8 cellular contexts compared by ENCODE assay signal in genomic region chr1:232923739-232924386, GRCh38. TPM values are rescaled to one million over a fixed set of nuclear protein-coding genes. Genes with fewer than 3 reads are reported as not detected.
DNase-seq lines count a peak whose midpoint lies in the region; ATAC-seq and TF ChIP-seq lines count a peak whose summit lies in the region.

No MANE protein-coding gene starts in this region.

- TF ChIP-seq CTCF in GM06990 (IDR thresholded peaks at IDR 0.05; ENCODE audit: insufficient read depth, low read length, poor library complexity, severe bottlenecking) (no peak), nephron progenitor cell (IDR thresholded peaks at IDR 0.05) (no peak)

- intact Hi-C loops in posterior vena cava (cut with DNase I): no loop called here

- no peak overlapping the region for H3K4me3 ChIP-seq in GM06990 (replicated peaks; ENCODE audit: low read depth, low read length)

- DNase-seq in GM06990 (ENCODE audit: extremely low read depth, insufficient read length): peak; percentile 8
- DNase-seq in activated CD8-positive, alpha-beta memory T cell treated with anti-CD3 and anti-CD28 coated beads for 48 hours (ENCODE audit: low read depth in 2 of 3, low spot score in 2 of 3): peak in 2 of 3 experiments; percentile 21 to 30
- no peak for DNase-seq in nephron progenitor cell
- no peak for DNase-seq in amniotic stem cell (lab: John Stamatoyannopoulos, UW)
- DNase-seq in NCI-H2107 treated with DMSO at 0.1 percent for 48 hours (lab: John Stamatoyannopoulos, UW; ENCODE audit: unreplicated experiment): no peak
- DNase-seq in OCI-M2 (lab: John Stamatoyannopoulos, UW; ENCODE audit: unreplicated experiment): no peak
- DNase-seq in posterior vena cava (ENCODE audit: low spot score): no peak

- peaks cover 8% of the 10 kb centered on the region for H3K36me3 Mint-ChIP-seq in nephron progenitor cell (ENCODE audit: low read depth)

- H3K36me3 ChIP-seq in GM06990 (ENCODE audit: control insufficient read depth, insufficient read depth, low read length): no peaks in the 10 kb centered on the region

- ATAC-seq in HG03064 (IDR thresholded peaks at IDR 0.05; ENCODE audit: low read depth, unreplicated experiment): peak; percentile 86

- peak overlapping the region; percentile 36 for H3K27ac Mint-ChIP-seq in nephron progenitor cell

- peaks cover 18% of the 10 kb centered on the region for H3K9me3 Mint-ChIP-seq in nephron progenitor cell

- H3K4me1 Mint-ChIP-seq in nephron progenitor cell: peaks cover 70% of the 10 kb centered on the region

- H3K27me3 ChIP-seq in GM06990 (replicated peaks; ENCODE audit: control insufficient read depth, insufficient read depth, low read length): no peaks in the 10 kb centered on the region

- peaks cover 7% of the 10 kb centered on the region for H3K27me3 Mint-ChIP-seq in nephron progenitor cell (ENCODE audit: low read depth, poor library complexity)

- H3K4me3 Mint-ChIP-seq in nephron progenitor cell: no peak overlapping the region

RNA-seq across cellular contexts. Expression of gene NTPCR, which starts 26.5 kb away (rescaled TPM):
- 10 to 100 TPM; 27.5 to 37.3 TPM for total RNA-seq in posterior vena cava

Comparison
In these comparisons a context has a peak if more than half of its experiments do, and no peak if none do; other contexts are left out.
1. DNase-seq: peak in GM06990 (single experiment) and activated CD8-positive, alpha-beta memory T cell treated with anti-CD3 and anti-CD28 coated beads for 48 hours (2 of 3); none in nephron progenitor cell (single experiment), amniotic stem cell (single experiment), NCI-H2107 treated with DMSO at 0.1 percent for 48 hours (single experiment), OCI-M2 (single experiment) and posterior vena cava (single experiment).